1 cellular context compared by ENCODE assay signal in the genomic region with DNA sequence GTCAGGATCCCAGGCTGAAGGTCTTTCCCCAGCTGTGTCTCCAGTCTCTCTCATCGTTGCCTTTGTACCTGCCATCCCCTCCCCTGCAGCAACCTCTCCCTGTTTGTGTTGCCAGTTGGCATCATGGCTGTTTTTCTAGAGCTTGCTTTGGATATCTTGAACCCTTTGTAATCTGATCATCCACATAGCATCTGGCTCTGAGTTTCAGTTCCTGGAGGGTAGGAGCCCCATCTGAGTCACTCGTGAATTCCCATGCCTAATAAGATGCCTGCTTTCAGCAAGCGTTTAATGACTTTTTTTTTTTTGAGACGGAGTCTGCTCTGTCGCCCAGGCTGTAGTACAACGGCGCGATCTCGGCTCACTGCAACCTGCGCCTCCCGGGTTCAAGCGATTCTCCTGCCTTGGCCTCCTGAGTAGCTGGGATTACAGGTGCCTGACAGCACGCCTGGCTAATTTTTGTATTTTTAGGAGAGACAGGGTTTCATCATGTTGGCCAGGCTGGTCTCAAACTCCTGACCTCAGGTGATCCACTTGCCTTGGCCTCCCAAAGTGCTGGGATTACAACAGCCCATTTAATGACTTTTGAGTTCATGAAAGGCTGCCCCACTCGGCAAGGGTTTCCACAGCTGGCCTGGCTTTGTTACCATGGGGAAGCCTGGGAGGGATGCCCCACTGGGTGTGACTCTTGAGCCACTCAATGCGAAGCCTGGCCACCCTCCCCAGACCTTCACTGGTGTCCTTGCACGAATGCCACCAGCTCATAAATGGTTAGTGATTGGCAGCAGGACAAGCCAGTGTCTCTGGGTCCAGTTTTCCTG.
TF ChIP-seq lines count a peak whose summit lies in the region.

No MANE protein-coding gene starts in this region.

TF ChIP-seq in IMR-90, 13 proteins besides CTCF, POLR2A, EP300 and RAD21:
- no peak for TF ChIP-seq MXI1 (IDR thresholded peaks at IDR 0.05; ENCODE audit: borderline replicate concordance, low read depth, low read length)
- TF ChIP-seq FOS (IDR thresholded peaks at IDR 0.05; ENCODE audit: low read depth, low read length) = no peak
- no peak for TF ChIP-seq SMC3 (IDR thresholded peaks at IDR 0.05; ENCODE audit: low read depth, low read length)
- TF ChIP-seq CHD1 (IDR thresholded peaks at IDR 0.05; ENCODE audit: low read depth, low read length) = no peak
- TF ChIP-seq MAZ (IDR thresholded peaks at IDR 0.05; ENCODE audit: borderline replicate concordance, low read depth, low read length) = 0 out of 2 replicates have a peak, but pooled peaks have one; percentile 14
